Comparison of ENCODE assay signal across 31 cellular contexts in the genomic region with DNA sequence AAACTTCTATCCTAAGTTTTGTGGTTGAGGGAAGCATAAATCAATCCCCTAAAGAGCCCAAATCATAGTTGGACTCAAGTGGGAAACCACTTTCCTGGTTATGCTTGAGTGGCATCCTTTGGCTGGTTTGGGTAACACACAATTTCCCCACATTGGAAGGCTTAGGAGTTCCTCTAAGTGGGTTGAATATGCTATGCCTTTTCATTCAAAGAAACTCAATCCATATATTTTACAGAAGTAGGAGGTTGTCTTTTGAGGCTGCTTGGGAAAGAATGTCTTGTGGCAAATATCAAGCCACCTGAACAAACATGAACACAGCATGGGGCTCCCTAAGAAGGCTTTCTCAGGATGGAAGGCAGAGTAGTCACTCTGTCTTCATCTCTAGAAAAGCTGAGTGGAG.
A peak's percentile ranks its signal among the peaks of the same experiment; 100 is the strongest.
DNase-seq lines count a peak whose midpoint lies in the region; ATAC-seq, FAIRE-seq and TF ChIP-seq lines count a peak whose summit lies in the region.
"Had no signal": no experiment of that assay in that cellular context is flagged by ENCODE, and none has a peak within 500 bp of the region (broad histone marks: within the 10 kb centered on the region; RNA-seq: fewer than 3 reads in every experiment).

No MANE protein-coding gene starts in this region.

- no peak for FAIRE-seq in urothelium cell line (lab: Jason Lieb, UNC)
- FAIRE-seq: A204.1, GM18507 had no signal

- H3K4me3 ChIP-seq in BLaER1 (no peak overlapping the region), brain microvascular endothelial cell (ENCODE audit: low read depth, low read length) (no peak overlapping the region), WERI-Rb-1 (ENCODE audit: low read depth, low read length) (no peak overlapping the region)
- H3K4me3 ChIP-seq: dorsolateral prefrontal cortex, lower lobe of right lung, MG63, mucosa of descending colon, SJSA1 had no signal

- H3K9me3 ChIP-seq in BLaER1 (no peaks in the 10 kb centered on the region), WERI-Rb-1 (ENCODE audit: severe bottlenecking) (no peaks in the 10 kb centered on the region)
- H3K9me3 ChIP-seq: lower lobe of right lung, MG63, mucosa of descending colon, SJSA1 had no signal

- no peaks in the 10 kb centered on the region for H4K20me1 ChIP-seq in BLaER1

- peaks cover 7% of the 10 kb centered on the region; the same call in 1 of the 2 replicates for H3K4me1 ChIP-seq in BLaER1
- H3K4me1 ChIP-seq: lower lobe of right lung had no signal

- H3K27ac ChIP-seq in BLaER1: no peak overlapping the region
- H3K27ac ChIP-seq in brain microvascular endothelial cell: no peak overlapping the region
- H3K27ac ChIP-seq in WERI-Rb-1: no peak overlapping the region
- H3K27ac ChIP-seq: KMS-11, lower lobe of right lung, SJSA1, VCaP had no signal

- in situ Hi-C loops in brain microvascular endothelial cell (cut with HindIII; ENCODE audit: low pct_ligation_motif_present, low sequenced_read_pairs): no loop called here

- no peak overlapping the region for H3K9ac ChIP-seq in BLaER1
- H3K9ac ChIP-seq: KMS-11 had no signal

- no peak for TF ChIP-seq CTCF in brain microvascular endothelial cell (IDR thresholded peaks at IDR 0.05; ENCODE audit: low read depth, low read length, missing control alignments)
- TF ChIP-seq CTCF in WERI-Rb-1 (IDR thresholded peaks at IDR 0.05; ENCODE audit: low read depth, low read length): no peak

- ATAC-seq in HG02678 (IDR thresholded peaks at IDR 0.05; ENCODE audit: unreplicated experiment): no peak
- ATAC-seq: lower lobe of right lung; mucosa of descending colon; natural killer cell treated with Interleukin-12 subunit alpha and Interleukin-12 subunit beta and Interleukin-15 and Interleukin-18, amount 100 ng/mL, for 72 hours; stimulated activated memory B cell treated with anti-CD40 and anti-IgM and Interleukin-4, amounts not matched to agents 10 μg/mL and 1 μg/mL and 100 μg/mL, for 72 hours had no signal

- H3K4me2 ChIP-seq in BLaER1: 0 out of 2 replicates have a peak overlapping the region, but pooled peaks have one; percentile 11

- H3K27me3 ChIP-seq in BLaER1 (no peaks in the 10 kb centered on the region), brain microvascular endothelial cell (replicated peaks) (no peaks in the 10 kb centered on the region), WERI-Rb-1 (ENCODE audit: insufficient read depth, low read depth, severe bottlenecking) (no peaks in the 10 kb centered on the region)
- H3K27me3 ChIP-seq: dorsolateral prefrontal cortex, MG63 had no signal

- DNase-seq in NCI-H187 treated with DMSO at 0.1 percent for 48 hours (lab: John Stamatoyannopoulos, UW) (peak; percentile 76), brain microvascular endothelial cell (peak; percentile 38), myocyte (ENCODE audit: low read depth) (peak; percentile 18), urothelium cell line (ENCODE audit: low spot score) (no peak), NCI-H446 treated with DMSO at 0.1 percent for 48 hours (lab: John Stamatoyannopoulos, UW) (no peak), WERI-Rb-1 (no peak)
- DNase-seq: activated CD4-positive, alpha-beta T cell treated with anti-CD3 and anti-CD28 coated beads for 48 hours; activated effector memory CD4-positive, alpha-beta T cell treated with Interleukin-2 at 50 U/mL for 16 hours; anterior cingulate cortex; CD4-positive, alpha-beta T cell; dorsolateral prefrontal cortex; EL; hypothalamus; lower lobe of right lung; MG63; mucosa of descending colon; NCI-H2081; NCI-H345; NCI-H774; RPMI8226; substantia nigra; T1000 had no signal

- H3K36me3 ChIP-seq in BLaER1 (no peaks in the 10 kb centered on the region), brain microvascular endothelial cell (replicated peaks) (no peaks in the 10 kb centered on the region), WERI-Rb-1 (no peaks in the 10 kb centered on the region)
- H3K36me3 ChIP-seq: lower lobe of right lung, MG63, SJSA1 had no signal

Comparison
In these comparisons a context has a peak if more than half of its experiments do, and no peak if none do; other contexts are left out.
1. DNase-seq: peak in NCI-H187 treated with DMSO at 0.1 percent for 48 hours (single experiment), brain microvascular endothelial cell (single experiment) and myocyte (single experiment); none in urothelium cell line (single experiment), NCI-H446 treated with DMSO at 0.1 percent for 48 hours (single experiment) and WERI-Rb-1 (single experiment).